ENCODE assay signal across 15 cellular contexts in the genomic region with DNA sequence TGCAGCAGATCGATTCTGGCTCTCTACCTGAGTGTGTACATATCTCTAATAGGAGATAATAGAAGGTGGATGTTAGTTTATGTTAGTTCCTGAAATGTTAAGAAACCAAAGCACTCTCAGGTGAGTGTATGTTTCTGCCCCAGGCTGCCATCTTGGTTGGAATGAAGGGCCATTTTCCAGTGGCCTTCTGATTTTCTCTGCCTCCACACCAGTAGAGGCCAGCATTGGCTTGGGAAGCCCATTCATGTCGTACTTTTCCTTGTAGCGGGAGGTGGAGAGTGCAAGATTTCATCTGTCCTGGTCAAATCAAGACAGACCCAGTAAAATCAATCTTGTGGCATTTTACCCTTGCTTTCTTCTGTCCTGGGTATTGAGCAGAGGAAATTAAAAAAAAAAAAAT.
"Had no signal": no experiment of that assay in that cellular context is flagged by ENCODE, and none has a peak within 500 bp of the region (broad histone marks: within the 10 kb centered on the region; RNA-seq: fewer than 3 reads in every experiment).

No MANE protein-coding gene starts in this region.

- H3K36me3 ChIP-seq: esophagus squamous epithelium, left ventricle myocardium inferior had no signal

- H3K27ac Mint-ChIP-seq: activated CD8-positive, alpha-beta T cell treated with anti-CD3 and anti-CD28 coated beads, Interleukin-2, amount 10 ng/mL, durations not matched to agents 7 days and 5 days; type B pancreatic cell had no signal

- H3K27ac ChIP-seq: esophagus squamous epithelium, left ventricle myocardium inferior, SK-N-MC had no signal

- H3K4me1 ChIP-seq: body of pancreas, left ventricle myocardium inferior had no signal

- H3K4me3 ChIP-seq: body of pancreas, esophagus squamous epithelium, left ventricle myocardium inferior, SK-N-MC had no signal

- H3K4me3 Mint-ChIP-seq: activated CD8-positive, alpha-beta T cell treated with anti-CD3 and anti-CD28 coated beads, Interleukin-2, amount 10 ng/mL, durations not matched to agents 7 days and 5 days; type B pancreatic cell; WTC11 had no signal

- H3K9me3 Mint-ChIP-seq: type B pancreatic cell had no signal

- FAIRE-seq: frontal cortex, kidney had no signal

- H3K27me3 ChIP-seq: body of pancreas, esophagus squamous epithelium had no signal

- H3K36me3 Mint-ChIP-seq: type B pancreatic cell, WTC11 had no signal

- H3K9me3 ChIP-seq: body of pancreas, esophagus squamous epithelium, left ventricle myocardium inferior had no signal

- DNase-seq: activated CD4-positive, alpha-beta T cell treated with anti-CD3 and anti-CD28 coated beads for 48 hours; activated CD8-positive, alpha-beta memory T cell treated with anti-CD3 and anti-CD28 coated beads, Interleukin-2, amount 50 U/mL, for 48 hours; activated CD8-positive, alpha-beta T cell treated with anti-CD3 and anti-CD28 coated beads, Interleukin-2, amount 10 ng/mL, durations not matched to agents 7 days and 5 days; activated naive CD4-positive, alpha-beta T cell treated with Interleukin-2 at 50 U/mL for 16 hours; body of pancreas; esophagus squamous epithelium; kidney; left ventricle myocardium inferior; stimulated activated CD4-positive, alpha-beta T cell treated with anti-CD3 and anti-CD28 coated beads, Interleukin-12 subunit alpha, Interleukin-12 subunit beta, amount 100 ng/mL, for 4 hours; stimulated activated CD4-positive, alpha-beta T cell treated with anti-CD3 and anti-CD28 coated beads, Interleukin-2, amount 100 ng/mL, for 48 hours; stimulated activated naive CD4-positive, alpha-beta T cell treated with Interleukin-2 at 50 U/mL for 16 hours had no signal
